Comparison of ENCODE assay signal across 9 cellular contexts in genomic region chr4:184851200-184851541, GRCh38. TPM values are rescaled to one million over a fixed set of nuclear protein-coding genes. Genes with fewer than 3 reads are reported as not detected.
DNase-seq lines count a peak whose midpoint lies in the region; ATAC-seq and TF ChIP-seq lines count a peak whose summit lies in the region.
"Had no signal": no experiment of that assay in that cellular context is flagged by ENCODE, and none has a peak within 500 bp of the region (broad histone marks: within the 10 kb centered on the region; RNA-seq: fewer than 3 reads in every experiment).

No MANE protein-coding gene starts in this region.

- 22 to 44% (median 32%) methylated on average over 3 of the region's 3 CpGs for WGBS in spleen, 5 donors

- H3K4me3 ChIP-seq in spleen (peak overlapping the region in 1 of 8 donors; percentile 54), colonic mucosa (no peak overlapping the region), neural progenitor cell (no peak overlapping the region)
- H3K4me3 ChIP-seq: gastrocnemius medialis had no signal

- H3K36me3 ChIP-seq in spleen: no peaks in the 10 kb centered on the region
- no peaks in the 10 kb centered on the region for H3K36me3 ChIP-seq in colonic mucosa
- no peaks in the 10 kb centered on the region for H3K36me3 ChIP-seq in neural progenitor cell
- H3K36me3 ChIP-seq: gastrocnemius medialis had no signal

- intact Hi-C loops in activated CD4-positive, alpha-beta T cell treated with anti-CD3 and anti-CD28 coated beads, Interleukin-2, amount 10 ng/mL, durations not matched to agents 24 days and 14 days (cut with micrococcal nuclease): loop anchor here (1.0 kb wide), 1 partner anchor 25 kb away; no protein-coding TSS in a partner anchor
- intact Hi-C loops in spleen (cut with DNase I; ENCODE audit: low total_unique reads): no loop called here
- intact Hi-C loops in colonic mucosa (cut with DNase I): no loop called here

- peaks cover 34% of the 10 kb centered on the region for H3K4me1 Mint-ChIP-seq in activated CD4-positive, alpha-beta T cell treated with anti-CD3 and anti-CD28 coated beads, Interleukin-2, amount 10 ng/mL, durations not matched to agents 24 days and 14 days
- H3K4me1 Mint-ChIP-seq in neural progenitor cell: no peaks in the 10 kb centered on the region

- H3K4me3 Mint-ChIP-seq in activated CD4-positive, alpha-beta T cell treated with anti-CD3 and anti-CD28 coated beads, Interleukin-2, amount 10 ng/mL, durations not matched to agents 24 days and 14 days: no peak overlapping the region
- H3K4me3 Mint-ChIP-seq in neural progenitor cell: no peak overlapping the region

- H3K9ac ChIP-seq in colonic mucosa (ENCODE audit: low read depth in 2 of 2, low read length in 2 of 2) (no peak overlapping the region), neural progenitor cell (no peak overlapping the region)

- H3K4me1 ChIP-seq in spleen (peaks cover 0 to 69% (median 33%) of the 10 kb centered on the region in 6 donors), colonic mucosa (no peaks in the 10 kb centered on the region), neural progenitor cell (no peaks in the 10 kb centered on the region)
- H3K4me1 ChIP-seq: gastrocnemius medialis had no signal

- no peaks in the 10 kb centered on the region for H3K79me2 ChIP-seq in neural progenitor cell (ENCODE audit: low read depth)

- H3K36me3 Mint-ChIP-seq in activated CD4-positive, alpha-beta T cell treated with anti-CD3 and anti-CD28 coated beads, Interleukin-2, amount 10 ng/mL, durations not matched to agents 24 days and 14 days (ENCODE audit: low read depth): no peaks in the 10 kb centered on the region
- no peaks in the 10 kb centered on the region for H3K36me3 Mint-ChIP-seq in neural progenitor cell

- peak overlapping the region; percentile 8 to 94 (median 84) for H3K27ac ChIP-seq in spleen
- H3K27ac ChIP-seq in colonic mucosa: no peak overlapping the region
- no peak overlapping the region for H3K27ac ChIP-seq in neural progenitor cell
- H3K27ac ChIP-seq: gastrocnemius medialis had no signal

- peaks cover 0 to 14% (median 0%) of the 10 kb centered on the region in 7 donors for H3K27me3 ChIP-seq in spleen (replicated peaks in 1 of 7)
- no peaks in the 10 kb centered on the region for H3K27me3 ChIP-seq in colonic mucosa
- H3K27me3 ChIP-seq in neural progenitor cell: peaks cover 5% of the 10 kb centered on the region
- H3K27me3 ChIP-seq: gastrocnemius medialis had no signal

- no peak overlapping the region for H3K27ac Mint-ChIP-seq in activated CD4-positive, alpha-beta T cell treated with anti-CD3 and anti-CD28 coated beads, Interleukin-2, amount 10 ng/mL, durations not matched to agents 24 days and 14 days
- H3K27ac Mint-ChIP-seq in neural progenitor cell: no peak overlapping the region

- peaks cover 10% of the 10 kb centered on the region for H3K27me3 Mint-ChIP-seq in activated CD4-positive, alpha-beta T cell treated with anti-CD3 and anti-CD28 coated beads, Interleukin-2, amount 10 ng/mL, durations not matched to agents 24 days and 14 days
- no peaks in the 10 kb centered on the region for H3K27me3 Mint-ChIP-seq in neural progenitor cell (ENCODE audit: insufficient read depth, low read depth)

- peak; percentile 68 for ATAC-seq in HG02885 (IDR thresholded peaks at IDR 0.05; ENCODE audit: poor library complexity, unreplicated experiment)

- peak; percentile 80 for DNase-seq in activated CD4-positive, alpha-beta T cell treated with anti-CD3 and anti-CD28 coated beads, Interleukin-2, amount 10 ng/mL, durations not matched to agents 24 days and 14 days
- DNase-seq in activated CD4-positive, alpha-beta T cell treated with anti-CD3 and anti-CD28 coated beads, Interleukin-2, amount 50 U/mL, for 4 hours: no peak
- peak; percentile 5 for DNase-seq in RPMI8226
- DNase-seq in spleen: no peak
- no peak for DNase-seq in NCI-H1092 treated with DMSO at 0.1 percent for 48 hours (lab: John Stamatoyannopoulos, UW)
- no peak for DNase-seq in colonic mucosa
- no peak for DNase-seq in neural progenitor cell (ENCODE audit: low spot score)

- TF ChIP-seq POLR2A in spleen (IDR thresholded peaks at IDR 0.05): no peak

- H3K9me3 ChIP-seq in spleen (no peaks in the 10 kb centered on the region), colonic mucosa (no peaks in the 10 kb centered on the region), neural progenitor cell (ENCODE audit: low read depth) (no peaks in the 10 kb centered on the region)
- H3K9me3 ChIP-seq: gastrocnemius medialis had no signal

- H3F3A ChIP-seq in neural progenitor cell (ENCODE audit: low read depth): no peaks in the 10 kb centered on the region

- no peak overlapping the region for H3K4me2 ChIP-seq in neural progenitor cell

- H4K20me1 ChIP-seq in neural progenitor cell (ENCODE audit: low read depth): no peaks in the 10 kb centered on the region

- H2AFZ ChIP-seq in neural progenitor cell (replicated peaks): no peak overlapping the region

- TF ChIP-seq CTCF in spleen (IDR thresholded peaks at IDR 0.05 in 8 of 11, conservative IDR thresholded peaks at IDR 0.05 in 3 of 11): no peak
- TF ChIP-seq CTCF in colonic mucosa (IDR thresholded peaks at IDR 0.05): no peak
- TF ChIP-seq CTCF in neural progenitor cell (IDR thresholded peaks at IDR 0.05): no peak

- H3K9me3 Mint-ChIP-seq in activated CD4-positive, alpha-beta T cell treated with anti-CD3 and anti-CD28 coated beads, Interleukin-2, amount 10 ng/mL, durations not matched to agents 24 days and 14 days: no peaks in the 10 kb centered on the region
- H3K9me3 Mint-ChIP-seq in neural progenitor cell: no peaks in the 10 kb centered on the region

RNA-seq across cellular contexts. Expression of gene ACSL1, which starts 25.4 kb away (rescaled TPM):
- 38.3 and 41.7 TPM in 2 replicates for total RNA-seq in activated CD4-positive, alpha-beta T cell treated with anti-CD3 and anti-CD28 coated beads, Interleukin-2, amount 10 ng/mL, durations not matched to agents 24 days and 14 days
- total RNA-seq in spleen (100 to 1,000 TPM in 6 of 7 donors, 10 to 100 TPM in 1; 79.9 to 333 (median 142) TPM), colonic mucosa (10 to 100 TPM; 23.3 to 80.4 TPM), neural progenitor cell (ENCODE audit: low replicate concordance) (0.06 and 5.1 TPM in 2 replicates)
- 10 to 100 TPM; 17.6 to 30.3 (median 22.3) TPM for polyA plus RNA-seq in spleen

Comparison
In these comparisons a context has a peak if more than half of its experiments do, and no peak if none do; other contexts are left out.
1. DNase-seq: peak in activated CD4-positive, alpha-beta T cell treated with anti-CD3 and anti-CD28 coated beads, Interleukin-2, amount 10 ng/mL, durations not matched to agents 24 days and 14 days (single experiment) and RPMI8226 (single experiment); none in activated CD4-positive, alpha-beta T cell treated with anti-CD3 and anti-CD28 coated beads, Interleukin-2, amount 50 U/mL, for 4 hours (0 of 2), spleen (single experiment), NCI-H1092 treated with DMSO at 0.1 percent for 48 hours (single experiment), colonic mucosa (single experiment) and neural progenitor cell (single experiment).
2. H3K27ac ChIP-seq: peak in spleen (8 of 8); none in colonic mucosa (single experiment) and neural progenitor cell (single experiment).